9 cellular contexts compared by ENCODE assay signal in the genomic region with DNA sequence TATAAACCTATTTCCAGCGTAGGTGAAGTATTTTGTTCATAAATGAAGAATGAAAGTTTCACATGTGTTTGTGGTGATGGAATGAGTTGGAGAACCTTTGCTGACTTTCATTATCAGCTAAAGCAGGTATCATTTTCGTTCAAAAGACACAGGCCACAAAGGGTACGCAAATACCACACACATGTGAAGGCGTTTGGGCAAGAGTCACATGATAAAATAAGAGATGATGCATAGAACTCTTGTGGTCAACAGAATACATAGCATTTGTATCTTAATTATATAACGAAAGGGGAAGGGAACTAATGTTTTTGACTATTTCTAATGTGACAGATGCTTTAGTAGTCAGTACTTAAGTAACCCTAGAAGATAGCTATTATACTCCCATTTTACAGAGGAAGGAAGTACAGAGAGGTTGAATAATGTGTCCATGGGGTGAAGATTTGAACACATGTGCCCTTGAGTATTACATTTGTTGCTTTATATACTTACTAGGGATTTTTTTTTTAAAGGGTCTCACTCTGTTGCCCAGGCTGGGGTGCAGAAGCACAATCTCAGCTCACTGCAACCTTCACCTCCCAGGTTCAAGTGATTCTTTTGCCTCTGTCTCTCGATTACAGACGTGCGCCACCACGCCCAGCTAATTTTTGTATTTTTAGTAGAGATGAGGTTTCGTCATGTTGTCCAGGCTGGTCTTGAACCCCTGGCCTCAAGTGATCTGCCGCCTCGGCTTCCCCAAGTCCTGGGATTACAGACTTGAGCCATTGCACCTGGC. TPM values are rescaled to one million over a fixed set of nuclear protein-coding genes. Genes with fewer than 3 reads are reported as not detected.
DNase-seq lines count a peak whose midpoint lies in the region; ATAC-seq and TF ChIP-seq lines count a peak whose summit lies in the region.
"Had no signal": no experiment of that assay in that cellular context is flagged by ENCODE, and none has a peak within 500 bp of the region (broad histone marks: within the 10 kb centered on the region; RNA-seq: fewer than 3 reads in every experiment).

No MANE protein-coding gene starts in this region.

- no peaks in the 10 kb centered on the region for H3K9me3 Mint-ChIP-seq in CD4-positive, alpha-beta memory T cell
- H3K9me3 Mint-ChIP-seq in activated CD8-positive, alpha-beta T cell treated with anti-CD3 and anti-CD28 coated beads, Interleukin-2, amount 10 ng/mL, durations not matched to agents 7 days and 5 days (ENCODE audit: insufficient read depth): no peaks in the 10 kb centered on the region

- H3K36me3 Mint-ChIP-seq in CD4-positive, alpha-beta memory T cell: peaks cover 17 to 29% of the 10 kb centered on the region in 2 donors
- H3K36me3 Mint-ChIP-seq in activated CD8-positive, alpha-beta T cell treated with anti-CD3 and anti-CD28 coated beads, Interleukin-2, amount 10 ng/mL, durations not matched to agents 7 days and 5 days (ENCODE audit: low read depth): peaks cover 42% of the 10 kb centered on the region

- H3K9me3 ChIP-seq in CD4-positive, alpha-beta memory T cell (ENCODE audit: control insufficient read depth in 1 of 2, low read length in 2 of 2): no peaks in the 10 kb centered on the region
- H3K9me3 ChIP-seq in GM23248 (ENCODE audit: low read depth) (no peaks in the 10 kb centered on the region), breast epithelium (no peaks in the 10 kb centered on the region)

- CTCF ChIA-PET in CD4-positive, alpha-beta memory T cell (lab: Charles Lee; ENCODE audit: partially characterized antibody): interaction anchor here (1.0 to 1.3 kb wide), 2 partner anchors 15 to 118 kb away, joined by 3 to 5 read pairs; no protein-coding TSS in a partner anchor
- CTCF ChIA-PET in activated CD8-positive, alpha-beta T cell treated with anti-CD3 and anti-CD28 coated beads, Interleukin-2, amount 10 ng/mL, durations not matched to agents 7 days and 5 days (lab: Charles Lee): interaction anchor here (0.8 to 2.5 kb wide), 5 partner anchors 11 to 166 kb away, joined by 4 to 12 read pairs (median 5); no protein-coding TSS in a partner anchor

- H4K20me1 ChIP-seq in GM23248 (ENCODE audit: insufficient read depth): no peaks in the 10 kb centered on the region

- H3K9ac ChIP-seq in GM23248: no peak overlapping the region

- ATAC-seq in GM19043 (IDR thresholded peaks at IDR 0.05; ENCODE audit: low read depth, unreplicated experiment): peak; percentile 67
- ATAC-seq in HG03066 (IDR thresholded peaks at IDR 0.05; ENCODE audit: low read depth, unreplicated experiment): peak; percentile 56
- no peak for ATAC-seq in activated CD8-positive, alpha-beta T cell treated with anti-CD3 and anti-CD28 coated beads, Interleukin-2, amount 10 ng/mL, durations not matched to agents 7 days and 5 days

- peaks cover 47% of the 10 kb centered on the region for H3K4me1 ChIP-seq in CD4-positive, alpha-beta memory T cell (ENCODE audit: insufficient read depth, low read length)
- H3K4me1 ChIP-seq in GM23248 (ENCODE audit: insufficient read depth): 0 out of 2 replicates have a peak, but pooled peaks cover 3% of the 10 kb centered on the region
- H3K4me1 ChIP-seq in breast epithelium: no peaks in the 10 kb centered on the region

- H3K27me3 Mint-ChIP-seq in CD4-positive, alpha-beta memory T cell: no peaks in the 10 kb centered on the region
- H3K27me3 Mint-ChIP-seq in activated CD8-positive, alpha-beta T cell treated with anti-CD3 and anti-CD28 coated beads, Interleukin-2, amount 10 ng/mL, durations not matched to agents 7 days and 5 days (ENCODE audit: low read depth): no peaks in the 10 kb centered on the region

- peak overlapping the region in 6 of 8 donors; percentile 6 to 55 (median 19) for H3K4me3 Mint-ChIP-seq in CD4-positive, alpha-beta memory T cell
- H3K4me3 Mint-ChIP-seq in activated CD8-positive, alpha-beta T cell treated with anti-CD3 and anti-CD28 coated beads, Interleukin-2, amount 10 ng/mL, durations not matched to agents 7 days and 5 days: peak overlapping the region; percentile 34

- H3K36me3 ChIP-seq in CD4-positive, alpha-beta memory T cell (ENCODE audit: insufficient read depth, low read length): peaks cover 4% of the 10 kb centered on the region
- no peaks in the 10 kb centered on the region for H3K36me3 ChIP-seq in GM23248 (ENCODE audit: low read depth)
- no peaks in the 10 kb centered on the region for H3K36me3 ChIP-seq in breast epithelium

- POLR2A ChIA-PET in CD4-positive, alpha-beta memory T cell (lab: Charles Lee; ENCODE audit: partially characterized antibody): interaction anchor here (0.6 to 1.5 kb wide), 3 partner anchors 11 to 118 kb away, joined by 3 to 6 read pairs (median 4); no protein-coding TSS in a partner anchor
- POLR2A ChIA-PET in activated CD8-positive, alpha-beta T cell treated with anti-CD3 and anti-CD28 coated beads, Interleukin-2, amount 10 ng/mL, durations not matched to agents 7 days and 5 days (lab: Charles Lee): interaction anchor here (0.7 to 1.6 kb wide), 2 partner anchors 11 to 117 kb away, joined by 4 to 6 read pairs; no protein-coding TSS in a partner anchor

- in situ Hi-C loops in GM23248 (cut with MboI): no loop called here

- peak overlapping the region in 6 of 7 donors; percentile 1 to 88 (median 56) for H3K27ac Mint-ChIP-seq in CD4-positive, alpha-beta memory T cell
- peak overlapping the region; percentile 0 for H3K27ac Mint-ChIP-seq in activated CD8-positive, alpha-beta T cell treated with anti-CD3 and anti-CD28 coated beads, Interleukin-2, amount 10 ng/mL, durations not matched to agents 7 days and 5 days

- no peak overlapping the region for H3K4me2 ChIP-seq in GM23248 (ENCODE audit: unreplicated experiment)

- TF ChIP-seq CTCF in breast epithelium (IDR thresholded peaks at IDR 0.05): no peak

- H3K9me2 ChIP-seq in GM23248 (ENCODE audit: insufficient read depth): no peaks in the 10 kb centered on the region

- TF ChIP-seq POLR2A in breast epithelium (IDR thresholded peaks at IDR 0.05): no peak

- no peaks in the 10 kb centered on the region for H3F3A ChIP-seq in GM23248 (ENCODE audit: insufficient read depth)

- 88 to 89% methylated on average over 12 of the region's 12 CpGs for WGBS in GM23248 (ENCODE audit: low coverage in 1 of 2, low lambda C conversion rate in 2 of 2, missing lambda C conversion rate in 2 of 2), 2 experiments

- peaks cover 30 to 69% (median 45%) of the 10 kb centered on the region in 4 donors for H3K4me1 Mint-ChIP-seq in CD4-positive, alpha-beta memory T cell
- H3K4me1 Mint-ChIP-seq in activated CD8-positive, alpha-beta T cell treated with anti-CD3 and anti-CD28 coated beads, Interleukin-2, amount 10 ng/mL, durations not matched to agents 7 days and 5 days (ENCODE audit: low read depth): peaks cover 56% of the 10 kb centered on the region

- H2AFZ ChIP-seq in GM23248: no peak overlapping the region

- intact Hi-C loops in CD4-positive, alpha-beta memory T cell (cut with micrococcal nuclease): loop anchor here (5.0 kb wide), 2 partner anchors 38 to 208 kb away; partner anchors contain the start of gene OVCA2
- intact Hi-C loops in breast epithelium (cut with DNase I; ENCODE audit: low total_unique reads): no loop called here

- DNase-seq in CD4-positive, alpha-beta memory T cell: peak in 3 of 5 donors; percentile 9 to 34 (median 23)
- DNase-seq in activated CD8-positive, alpha-beta T cell treated with anti-CD3 and anti-CD28 coated beads, Interleukin-2, amount 10 ng/mL, durations not matched to agents 7 days and 5 days: peak; percentile 54
- DNase-seq in NCI-H69 (lab: John Stamatoyannopoulos, UW): no peak
- DNase-seq in GM23248: no peak
- no peak for DNase-seq in breast epithelium (ENCODE audit: low spot score in 2 of 2)
- DNase-seq in medulla oblongata (ENCODE audit: extremely low spot score): no peak
- DNase-seq: Calu3 had no signal

- no peak overlapping the region for H3K27ac ChIP-seq in CD4-positive, alpha-beta memory T cell (ENCODE audit: low read depth, low read length)
- H3K27ac ChIP-seq in GM23248 (no peak overlapping the region), breast epithelium (no peak overlapping the region)

- peaks cover 96% of the 10 kb centered on the region for H3K79me2 ChIP-seq in GM23248 (ENCODE audit: insufficient read depth)

- no peak overlapping the region for H3K4me3 ChIP-seq in CD4-positive, alpha-beta memory T cell (ENCODE audit: low read length in 2 of 2)
- H3K4me3 ChIP-seq in GM23248 (no peak overlapping the region), breast epithelium (no peak overlapping the region)

- H3K27me3 ChIP-seq in CD4-positive, alpha-beta memory T cell (ENCODE audit: insufficient read depth, low read length): no peaks in the 10 kb centered on the region
- no peaks in the 10 kb centered on the region for H3K27me3 ChIP-seq in GM23248 (replicated peaks; ENCODE audit: insufficient read depth)
- no peaks in the 10 kb centered on the region for H3K27me3 ChIP-seq in breast epithelium

RNA-seq across cellular contexts. Expression of gene RPA1, which starts 4.8 kb away (rescaled TPM):
- 100 to 1,000 TPM; 103 to 119 TPM for total RNA-seq in CD4-positive, alpha-beta memory T cell
- 100 to 1,000 TPM in 1 of 2 donors, 10 to 100 TPM in 1; 95.4 to 112 TPM for polyA plus RNA-seq in CD4-positive, alpha-beta memory T cell
- total RNA-seq in activated CD8-positive, alpha-beta T cell treated with anti-CD3 and anti-CD28 coated beads, Interleukin-2, amount 10 ng/mL, durations not matched to agents 7 days and 5 days: 100 to 1,000 TPM; 314 to 325 TPM
- 16.4 and 17.3 TPM in 2 replicates for total RNA-seq in GM23248 (2014; rRNA removed; shearing (Covaris generic))
- 37.1 and 45.9 TPM in 2 replicates for polyA plus RNA-seq in GM23248 (2016; fragmentation: Nextera tagmentation; extraction: Ambion mirVana)
- total RNA-seq in breast epithelium: 10 to 100 TPM; 34.7 to 40.6 (median 34.7) TPM

RNA-seq across cellular contexts. Expression of gene SMYD4, which starts 4.9 kb away (rescaled TPM):
- 10 to 100 TPM; 31.2 to 31.5 TPM for total RNA-seq in CD4-positive, alpha-beta memory T cell
- polyA plus RNA-seq in CD4-positive, alpha-beta memory T cell: 10 to 100 TPM in 1 of 2 donors, 1 to 10 TPM in 1; 3.1 to 20.3 TPM
- 10 to 100 TPM; 40.3 to 41.7 TPM for total RNA-seq in activated CD8-positive, alpha-beta T cell treated with anti-CD3 and anti-CD28 coated beads, Interleukin-2, amount 10 ng/mL, durations not matched to agents 7 days and 5 days
- 3.6 and 14.5 TPM in 2 replicates for total RNA-seq in GM23248 (2014; rRNA removed; shearing (Covaris generic))
- polyA plus RNA-seq in GM23248 (2016; fragmentation: Nextera tagmentation; extraction: Ambion mirVana): 5.3 and 7.5 TPM in 2 replicates
- 10 to 100 TPM; 16.0 to 20.3 (median 18.7) TPM for total RNA-seq in breast epithelium

Comparison
In these comparisons a context has a peak if more than half of its experiments do, and no peak if none do; other contexts are left out.
1. DNase-seq: peak in CD4-positive, alpha-beta memory T cell (3 of 5) and activated CD8-positive, alpha-beta T cell treated with anti-CD3 and anti-CD28 coated beads, Interleukin-2, amount 10 ng/mL, durations not matched to agents 7 days and 5 days (single experiment); none in NCI-H69 (single experiment), GM23248 (single experiment), breast epithelium (0 of 2) and medulla oblongata (single experiment).